In genomic region chrX:44872319-44872816, GRCh38 we compare ENCODE assay signal across 9 cellular contexts. TPM values are rescaled to one million over a fixed set of nuclear protein-coding genes. Genes with fewer than 3 reads are reported as not detected.
DNase-seq lines count a peak whose midpoint lies in the region; ATAC-seq and TF ChIP-seq lines count a peak whose summit lies in the region.
"Had no signal": no experiment of that assay in that cellular context is flagged by ENCODE, and none has a peak within 500 bp of the region (broad histone marks: within the 10 kb centered on the region; RNA-seq: fewer than 3 reads in every experiment).

No MANE protein-coding gene starts in this region.

- H3K79me1 ChIP-seq in mesendoderm (ENCODE audit: low read length): no peaks in the 10 kb centered on the region

- H3K9me3 Mint-ChIP-seq in CD4-positive, alpha-beta T cell: no peaks in the 10 kb centered on the region

- peak overlapping the region; percentile 99 for H3K27ac ChIP-seq in CD4-positive, alpha-beta T cell (ENCODE audit: low read depth, low read length)
- peak overlapping the region; percentile 98 for H3K27ac ChIP-seq in WERI-Rb-1
- peak overlapping the region; percentile 88 for H3K27ac ChIP-seq in ectodermal cell (ENCODE audit: insufficient read depth, low read depth, low read length, poor library complexity, severe bottlenecking)
- peak overlapping the region; percentile 83 for H3K27ac ChIP-seq in mesendoderm (ENCODE audit: low read depth, low read length)
- peak overlapping the region; percentile 88 for H3K27ac ChIP-seq in subcutaneous abdominal adipose tissue (ENCODE audit: low read depth, low read length)

- H3K23ac ChIP-seq in mesendoderm (ENCODE audit: low read length): no peak overlapping the region

- no peak overlapping the region for H2BK120ac ChIP-seq in mesendoderm (ENCODE audit: low read depth, low read length)

- peak overlapping the region; percentile 84 for H3K56ac ChIP-seq in mesendoderm (ENCODE audit: low read length)

- TF ChIP-seq CTCF in CD4-positive, alpha-beta T cell (IDR thresholded peaks at IDR 0.05): no peak
- TF ChIP-seq CTCF in WERI-Rb-1 (IDR thresholded peaks at IDR 0.05; ENCODE audit: low read depth, low read length): no peak

- no peaks in the 10 kb centered on the region for H3K27me3 Mint-ChIP-seq in CD4-positive, alpha-beta T cell

- DNase-seq in CD4-positive, alpha-beta T cell: peak in 8 of 10 experiments; percentile 1 to 47 (median 20)
- DNase-seq in WERI-Rb-1 (peak; percentile 50), mesendoderm (no peak), GF-D8 (lab: John Stamatoyannopoulos, UW) (no peak)

- peak overlapping the region; percentile 95 for H3K27ac Mint-ChIP-seq in CD4-positive, alpha-beta T cell

- POLR2A ChIA-PET in CD4-positive, alpha-beta T cell (lab: Charles Lee): interaction anchor here (0.6 to 1.2 kb wide), 10 partner anchors 9 to 914 kb away, joined by 3 to 4 read pairs (median 3); no protein-coding TSS in a partner anchor

- H3K18ac ChIP-seq in mesendoderm (ENCODE audit: low read length): peak overlapping the region; percentile 54

- H3K4me2 ChIP-seq in mesendoderm (ENCODE audit: low read length): peak overlapping the region; percentile 44

- H2BK15ac ChIP-seq in mesendoderm (replicated peaks; ENCODE audit: low read depth): no peak overlapping the region

- H3K4me3 ChIP-seq in WERI-Rb-1 (ENCODE audit: low read depth, low read length) (peak overlapping the region; percentile 93), ectodermal cell (ENCODE audit: insufficient read depth, low read depth, low read length) (peak overlapping the region; percentile 70), mesendoderm (ENCODE audit: low read length) (peak overlapping the region; percentile 53), subcutaneous abdominal adipose tissue (ENCODE audit: low read depth in 1 of 5, low read length in 5 of 5) (peak overlapping the region; percentile 68 to 96 (median 89))

- peaks cover 31% of the 10 kb centered on the region for H3K4me1 Mint-ChIP-seq in CD4-positive, alpha-beta T cell (ENCODE audit: low read depth)

- no peak overlapping the region for H2AK5ac ChIP-seq in mesendoderm (ENCODE audit: low read length)

- peaks cover 24% of the 10 kb centered on the region for H3K79me2 ChIP-seq in mesendoderm (ENCODE audit: control insufficient read depth, insufficient read depth, low read length)

- 0% methylated on average over 57 of the region's 57 CpGs for WGBS in ectodermal cell, 2 experiments
- no CpG with 5 or more reads among the region's 57 CpGs for WGBS in mesendoderm (ENCODE audit: extremely low coverage, insufficient coverage, low lambda C conversion rate)

- H3K9ac ChIP-seq in mesendoderm (ENCODE audit: low read length) (peak overlapping the region; percentile 80), subcutaneous abdominal adipose tissue (ENCODE audit: low read length in 5 of 5) (peak overlapping the region; percentile 42 to 96 (median 90))

- no peaks in the 10 kb centered on the region for H3K27me3 ChIP-seq in CD4-positive, alpha-beta T cell (ENCODE audit: control insufficient read depth, insufficient read depth, low read length)
- H3K27me3 ChIP-seq in WERI-Rb-1 (ENCODE audit: insufficient read depth, low read depth, severe bottlenecking) (no peaks in the 10 kb centered on the region), ectodermal cell (ENCODE audit: control insufficient read depth, insufficient read depth, low read length, poor library complexity, severe bottlenecking) (no peaks in the 10 kb centered on the region), mesendoderm (ENCODE audit: insufficient read depth, low read length, poor library complexity) (no peaks in the 10 kb centered on the region), subcutaneous abdominal adipose tissue (ENCODE audit: control insufficient read depth in 5 of 5, insufficient read depth in 4 of 5, low read length in 5 of 5) (no peaks in the 10 kb centered on the region)

- H3K4me1 ChIP-seq in ectodermal cell (ENCODE audit: control insufficient read depth, insufficient read depth, low read length) (no peaks in the 10 kb centered on the region), mesendoderm (ENCODE audit: control insufficient read depth, low read depth, low read length) (no peaks in the 10 kb centered on the region), subcutaneous abdominal adipose tissue (ENCODE audit: control insufficient read depth in 5 of 5, insufficient read depth in 5 of 5, low read length in 5 of 5) (peaks cover 0 to 42% (median 36%) of the 10 kb centered on the region in 5 donors)

- peaks cover 11% of the 10 kb centered on the region for H3K36me3 Mint-ChIP-seq in CD4-positive, alpha-beta T cell (ENCODE audit: low read depth)

- intact Hi-C loops in CD4-positive, alpha-beta T cell (cut with DNase I, micrococcal nuclease): loop anchor here (5.0 to 10.0 kb wide), 6 partner anchors 52 to 620 kb away; partner anchors contain the start of gene FUNDC1 (in 1 of the 2)

- H3K9me3 ChIP-seq in CD4-positive, alpha-beta T cell (ENCODE audit: control insufficient read depth, low read length): no peaks in the 10 kb centered on the region
- H3K9me3 ChIP-seq in WERI-Rb-1 (ENCODE audit: severe bottlenecking): no peaks in the 10 kb centered on the region
- no peaks in the 10 kb centered on the region for H3K9me3 ChIP-seq in ectodermal cell (ENCODE audit: control insufficient read depth, low read length)
- no peaks in the 10 kb centered on the region for H3K9me3 ChIP-seq in subcutaneous abdominal adipose tissue (ENCODE audit: control insufficient read depth in 5 of 5, low read length in 5 of 5)

- H3K4ac ChIP-seq in mesendoderm (ENCODE audit: low read depth, low read length): peak overlapping the region; percentile 97

- H3K4me3 Mint-ChIP-seq in CD4-positive, alpha-beta T cell: peak overlapping the region; percentile 99

- no peak overlapping the region for H2BK5ac ChIP-seq in mesendoderm (ENCODE audit: low read length)

- CTCF ChIA-PET in CD4-positive, alpha-beta T cell (lab: Charles Lee): interaction anchor here (1.0 kb wide), 1 partner anchor 32 kb away, joined by 3 read pairs; no protein-coding TSS in a partner anchor

- peak; percentile 17 for ATAC-seq in CD4-positive, alpha-beta T cell (ENCODE audit: poor library complexity)
- ATAC-seq in GM19328 (IDR thresholded peaks at IDR 0.05; ENCODE audit: unreplicated experiment): peak; percentile 26
- ATAC-seq in HG03432 (IDR thresholded peaks at IDR 0.05; ENCODE audit: unreplicated experiment): peak; percentile 29

- no peak overlapping the region for H4K8ac ChIP-seq in mesendoderm (ENCODE audit: low read depth, low read length)

- H4K5ac ChIP-seq in mesendoderm (ENCODE audit: low read length): no peak overlapping the region

- H3K36me3 ChIP-seq in WERI-Rb-1 (peaks cover 23% of the 10 kb centered on the region), ectodermal cell (ENCODE audit: control insufficient read depth, insufficient read depth, low read length) (no peaks in the 10 kb centered on the region), mesendoderm (ENCODE audit: control insufficient read depth, insufficient read depth, low read length) (no peaks in the 10 kb centered on the region), subcutaneous abdominal adipose tissue (ENCODE audit: control insufficient read depth in 5 of 5, insufficient read depth in 5 of 5, low read length in 5 of 5) (peaks cover 0 to 3% (median 0%) of the 10 kb centered on the region in 5 donors)

RNA-seq across cellular contexts. Expression of gene KDM6A, which starts 0.6 kb away (rescaled TPM):
- 10 to 100 TPM; 59.6 to 63.9 TPM for total RNA-seq in CD4-positive, alpha-beta T cell
- 25.8 TPM for polyA plus RNA-seq in ectodermal cell (2013, experiment 1 of 4)
- polyA plus RNA-seq in ectodermal cell (2013, experiment 2 of 4): 29.7 TPM
- polyA plus RNA-seq in ectodermal cell (2013, experiment 3 of 4): 21.5 TPM
- polyA plus RNA-seq in ectodermal cell (2013, experiment 4 of 4): 22.9 TPM
- 88.2 TPM for polyA plus RNA-seq in mesendoderm (2013, experiment 1 of 2)
- 89.3 TPM for polyA plus RNA-seq in mesendoderm (2013, experiment 2 of 2)

RNA-seq across cellular contexts. Expression of gene DUSP21, which starts 28.5 kb away (rescaled TPM):
- not detected for total RNA-seq in CD4-positive, alpha-beta T cell
- polyA plus RNA-seq in ectodermal cell (2013, experiment 1 of 4): not detected
- polyA plus RNA-seq in ectodermal cell (2013, experiment 2 of 4): not detected
- not detected for polyA plus RNA-seq in ectodermal cell (2013, experiment 3 of 4)
- polyA plus RNA-seq in ectodermal cell (2013, experiment 4 of 4): not detected
- polyA plus RNA-seq in mesendoderm (2013, experiment 1 of 2): not detected
- not detected for polyA plus RNA-seq in mesendoderm (2013, experiment 2 of 2)
- total RNA-seq: activated CD8-positive, alpha-beta memory T cell treated with anti-CD3 and anti-CD28 coated beads for 36 hours had no signal

Comparison
In these comparisons a context has a peak if more than half of its experiments do, and no peak if none do; other contexts are left out.
1. DNase-seq: peak in CD4-positive, alpha-beta T cell (8 of 10) and WERI-Rb-1 (single experiment); none in mesendoderm (single experiment) and GF-D8 (single experiment).
2. Peak in every context shown above with its lines, with median percentiles within 50 percentile points of each other: ATAC-seq, H3K27ac ChIP-seq and H3K4me3 ChIP-seq.